In the genomic region with DNA sequence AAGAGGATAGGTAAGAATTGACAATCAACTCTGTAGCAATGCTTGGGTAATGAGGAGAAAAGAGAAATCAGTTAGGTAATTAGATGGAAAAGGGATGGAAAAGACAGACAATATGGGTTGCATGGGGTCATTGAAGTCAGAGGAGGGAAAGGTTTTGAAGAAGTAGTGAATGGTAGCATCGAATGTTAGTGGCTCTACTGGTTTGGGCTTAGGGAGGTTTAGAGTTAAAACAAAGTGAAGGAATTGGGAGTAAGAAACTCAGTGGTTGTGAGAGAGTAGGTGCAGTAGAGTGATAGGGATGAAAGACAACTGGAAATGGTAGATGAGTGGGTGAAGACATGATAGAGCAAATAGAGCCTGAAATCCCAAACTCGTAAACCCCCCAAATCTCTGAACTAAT, we compare ENCODE assay signal across 34 cellular contexts.
"Had no signal": no experiment of that assay in that cellular context is flagged by ENCODE, and none has a peak within 500 bp of the region (broad histone marks: within the 10 kb centered on the region; RNA-seq: fewer than 3 reads in every experiment).

No MANE protein-coding gene starts in this region.

- H3K4me3 ChIP-seq: MG63 had no signal

- H3K36me3 ChIP-seq: MG63 had no signal

- DNase-seq: Karpas-422, Kasumi-1, MG63, MM.1S, NCI-H1048, NCI-H1092, NCI-H1092 treated with DMSO at 0.1 percent for 48 hours, NCI-H1105, NCI-H1105 treated with DMSO at 0.1 percent for 48 hours, NCI-H1417, NCI-H1417 treated with DMSO at 0.1 percent for 48 hours, NCI-H1436, NCI-H1436 treated with DMSO at 0.1 percent for 48 hours, NCI-H146, NCI-H1694, NCI-H1694 treated with DMSO at 0.1 percent for 48 hours, NCI-H187, NCI-H187 treated with DMSO at 0.1 percent for 48 hours, NCI-H1930, NCI-H2029, NCI-H2029 treated with DMSO at 0.1 percent for 48 hours, NCI-H2081, NCI-H2081 treated with DMSO at 0.1 percent for 48 hours, NCI-H2107, NCI-H2171, NCI-H2171 treated with DMSO at 0.1 percent for 48 hours, NCI-H2227 treated with DMSO at 0.1 percent for 48 hours, NCI-H226, NCI-H345, NCI-H446, NCI-H446 treated with DMSO at 0.1 percent for 48 hours, NCI-H510A, NCI-H510A treated with DMSO at 0.1 percent for 48 hours, NCI-H524 had no signal

- H3K27me3 ChIP-seq: MG63 had no signal

- H3K9me3 ChIP-seq: MG63 had no signal
